14 cellular contexts compared by ENCODE assay signal in genomic region chrX:2829469-2830246, GRCh38. TPM values are rescaled to one million over a fixed set of nuclear protein-coding genes. Genes with fewer than 3 reads are reported as not detected.
DNase-seq lines count a peak whose midpoint lies in the region; ATAC-seq and TF ChIP-seq lines count a peak whose summit lies in the region.
"Had no signal": no experiment of that assay in that cellular context is flagged by ENCODE, and none has a peak within 500 bp of the region (broad histone marks: within the 10 kb centered on the region; RNA-seq: fewer than 3 reads in every experiment).

No MANE protein-coding gene starts in this region.

- no peak overlapping the region for H3K4me3 Mint-ChIP-seq in activated CD8-positive, alpha-beta memory T cell treated with anti-CD3 and anti-CD28 coated beads, Interleukin-2, amount 10 ng/mL, durations not matched to agents 7 days and 5 days

- TF ChIP-seq EP300 in tibial nerve (IDR thresholded peaks at IDR 0.05) = no peak

- H3K4me1 ChIP-seq in mesodermal cell (ENCODE audit: control insufficient read depth, insufficient read depth, low read length, poor library complexity, severe bottlenecking) (peaks cover 3% of the 10 kb centered on the region), tibial nerve (peaks cover 0 to 12% (median 0%) of the 10 kb centered on the region in 4 donors)
- H3K4me1 ChIP-seq: left lung had no signal

- WGBS in mesodermal cell (ENCODE audit: insufficient coverage in 2 of 2), 2 experiments = 36% methylated on average over 18 of the region's 62 CpGs; no CpG with 5 or more reads in 1 of the 2 experiments
- WGBS in tibial nerve, 2 donors = 5 to 12% methylated on average over 4 to 59 of the region's 62 CpGs

- H3K9me3 Mint-ChIP-seq in activated CD8-positive, alpha-beta memory T cell treated with anti-CD3 and anti-CD28 coated beads, Interleukin-2, amount 10 ng/mL, durations not matched to agents 7 days and 5 days (ENCODE audit: low read depth) = no peaks in the 10 kb centered on the region

- no peak for ATAC-seq in HG03025 (IDR thresholded peaks at IDR 0.05; ENCODE audit: low FRiP score, unreplicated experiment)
- ATAC-seq in activated CD8-positive, alpha-beta memory T cell treated with anti-CD3 and anti-CD28 coated beads, Interleukin-2, amount 10 ng/mL, durations not matched to agents 7 days and 5 days = no peak

- no peak for TF ChIP-seq POLR2A in tibial nerve (IDR thresholded peaks at IDR 0.05)

- no peak overlapping the region for H3K27ac Mint-ChIP-seq in activated CD8-positive, alpha-beta memory T cell treated with anti-CD3 and anti-CD28 coated beads, Interleukin-2, amount 10 ng/mL, durations not matched to agents 7 days and 5 days

- no peak for TF ChIP-seq CTCF in tibial nerve (IDR thresholded peaks at IDR 0.05)

- H3K4me1 Mint-ChIP-seq in activated CD8-positive, alpha-beta memory T cell treated with anti-CD3 and anti-CD28 coated beads, Interleukin-2, amount 10 ng/mL, durations not matched to agents 7 days and 5 days = no peaks in the 10 kb centered on the region

- peaks cover 3% of the 10 kb centered on the region for H3K27me3 Mint-ChIP-seq in activated CD8-positive, alpha-beta memory T cell treated with anti-CD3 and anti-CD28 coated beads, Interleukin-2, amount 10 ng/mL, durations not matched to agents 7 days and 5 days

- no peak overlapping the region for H3K27ac ChIP-seq in mesodermal cell (ENCODE audit: low read depth, low read length, severe bottlenecking)
- H3K27ac ChIP-seq in tibial nerve = no peak overlapping the region
- H3K27ac ChIP-seq: 22Rv1, epithelial cell of prostate, left lung had no signal

- CTCF ChIA-PET in activated CD8-positive, alpha-beta memory T cell treated with anti-CD3 and anti-CD28 coated beads, Interleukin-2, amount 10 ng/mL, durations not matched to agents 7 days and 5 days (lab: Charles Lee) = no interaction called here

- H3K36me3 ChIP-seq in mesodermal cell (ENCODE audit: control insufficient read depth, insufficient read depth, low read length) (no peaks in the 10 kb centered on the region), tibial nerve (no peaks in the 10 kb centered on the region)
- H3K36me3 ChIP-seq: left lung had no signal

- no peaks in the 10 kb centered on the region for H3K36me3 Mint-ChIP-seq in activated CD8-positive, alpha-beta memory T cell treated with anti-CD3 and anti-CD28 coated beads, Interleukin-2, amount 10 ng/mL, durations not matched to agents 7 days and 5 days

- H3K4me3 ChIP-seq in mesodermal cell (ENCODE audit: extremely low read depth, insufficient read depth, low read length, poor library complexity, severe bottlenecking) = peak overlapping the region; percentile 49
- H3K4me3 ChIP-seq in tibial nerve = peak overlapping the region in 3 of 4 donors; percentile 31 to 50 (median 38)

- H3K9me3 ChIP-seq in mesodermal cell (ENCODE audit: control insufficient read depth, low read length) (no peaks in the 10 kb centered on the region), tibial nerve (no peaks in the 10 kb centered on the region)
- H3K9me3 ChIP-seq: left lung had no signal

- DNase-seq in NCI-H748 (lab: John Stamatoyannopoulos, UW; ENCODE audit: unreplicated experiment) (peak; percentile 3), NCI-H748 treated with DMSO at 0.1 percent for 48 hours (lab: John Stamatoyannopoulos, UW) (no peak), ecto neural progenitor cell (ENCODE audit: low spot score) (peak; percentile 69), tibial nerve (ENCODE audit: low spot score in 2 of 2) (no peak), NCI-H1436 (lab: John Stamatoyannopoulos, UW) (no peak)
- DNase-seq in activated CD8-positive, alpha-beta memory T cell treated with anti-CD3 and anti-CD28 coated beads, Interleukin-2, amount 10 ng/mL, durations not matched to agents 7 days and 5 days = no peak
- DNase-seq: amniotic stem cell, MV-4-11 had no signal

- H3K27me3 ChIP-seq in tibial nerve = peaks cover 0 to 46% of the 10 kb centered on the region in 2 donors

RNA-seq across cellular contexts. Expression of gene GYG2, which starts 0.9 kb away (rescaled TPM):
- polyA plus RNA-seq in mesodermal cell (2013, experiment 1 of 2) = 27.3 TPM
- polyA plus RNA-seq in mesodermal cell (2013, experiment 2 of 2) = 26.6 TPM
- total RNA-seq in tibial nerve = 10 to 100 TPM in 3 of 4 donors, 1 to 10 TPM in 1; 4.1 to 50.4 (median 22.3) TPM
- total RNA-seq in activated CD8-positive, alpha-beta memory T cell treated with anti-CD3 and anti-CD28 coated beads, Interleukin-2, amount 10 ng/mL, durations not matched to agents 7 days and 5 days = not detected
- total RNA-seq: activated CD8-positive, alpha-beta memory T cell treated with anti-CD3 and anti-CD28 coated beads for 36 hours had no signal

Comparison
In these comparisons a context has a peak if more than half of its experiments do, and no peak if none do; other contexts are left out.
1. DNase-seq: peak in NCI-H748 (single experiment) and ecto neural progenitor cell (single experiment); none in NCI-H748 treated with DMSO at 0.1 percent for 48 hours (single experiment), tibial nerve (0 of 2), activated CD8-positive, alpha-beta memory T cell treated with anti-CD3 and anti-CD28 coated beads, Interleukin-2, amount 10 ng/mL, durations not matched to agents 7 days and 5 days (single experiment) and NCI-H1436 (single experiment).
2. RNA of gene GYG2, which starts 0.9 kb away (total RNA-seq): 4.1 to 50.4 TPM in tibial nerve; not detected in activated CD8-positive, alpha-beta memory T cell treated with anti-CD3 and anti-CD28 coated beads, Interleukin-2, amount 10 ng/mL, durations not matched to agents 7 days and 5 days; every median in the first group is over 4 times any median in the second.